ENCODE assay signal across 8 cellular contexts in genomic region chr17:44137891-44138709, GRCh38. TPM values are rescaled to one million over a fixed set of nuclear protein-coding genes. Genes with fewer than 3 reads are reported as not detected.
DNase-seq lines count a peak whose midpoint lies in the region; ATAC-seq and TF ChIP-seq lines count a peak whose summit lies in the region.

No MANE protein-coding gene starts in this region.

- TF ChIP-seq CTCF in CD8-positive, alpha-beta T cell (IDR thresholded peaks at IDR 0.05), result no peak
- TF ChIP-seq CTCF in right atrium auricular region (IDR thresholded peaks at IDR 0.05) (no peak), sigmoid colon (IDR thresholded peaks at IDR 0.05) (no peak)

- peak in 1 of 4 donors; percentile 38 for TF ChIP-seq EP300 in sigmoid colon (IDR thresholded peaks at IDR 0.05)

- no peaks in the 10 kb centered on the region for H3K36me3 ChIP-seq in CD8-positive, alpha-beta T cell (ENCODE audit: insufficient read depth, low read length)
- no peaks in the 10 kb centered on the region for H3K36me3 ChIP-seq in right atrium auricular region
- no peaks in the 10 kb centered on the region for H3K36me3 ChIP-seq in sigmoid colon

- H3K9me3 ChIP-seq in CD8-positive, alpha-beta T cell (ENCODE audit: low read length), result no peaks in the 10 kb centered on the region
- H3K9me3 ChIP-seq in right atrium auricular region (no peaks in the 10 kb centered on the region), sigmoid colon (no peaks in the 10 kb centered on the region)

- DNase-seq in CD8-positive, alpha-beta T cell, result peak in 4 of 7 experiments; percentile 22 to 69 (median 41)
- DNase-seq in LoVo (ENCODE audit: low spot score) (peak; percentile 91), SW 1271 (lab: John Stamatoyannopoulos, UW) (peak; percentile 96 to 97), amniotic stem cell (lab: John Stamatoyannopoulos, UW) (peak; percentile 97), right atrium auricular region (ENCODE audit: low spot score) (peak; percentile 96), sigmoid colon (peak; percentile 94)

- peaks cover 10% of the 10 kb centered on the region for H3K4me1 Mint-ChIP-seq in CD8-positive, alpha-beta T cell (ENCODE audit: low read depth)

- no peak overlapping the region for H3K4me3 Mint-ChIP-seq in CD8-positive, alpha-beta T cell

- POLR2A ChIA-PET in CD8-positive, alpha-beta T cell (lab: Charles Lee), result no interaction called here

- intact Hi-C loops in CD8-positive, alpha-beta T cell (cut with DNase I, micrococcal nuclease), result no loop called here
- intact Hi-C loops in sigmoid colon (cut with DNase I), result no loop called here

- peaks cover 10% of the 10 kb centered on the region for H3K27me3 Mint-ChIP-seq in CD8-positive, alpha-beta T cell (ENCODE audit: low read depth)

- no peaks in the 10 kb centered on the region for H3K36me3 Mint-ChIP-seq in CD8-positive, alpha-beta T cell

- no peaks in the 10 kb centered on the region for H3K9me3 Mint-ChIP-seq in CD8-positive, alpha-beta T cell

- no peaks in the 10 kb centered on the region for H3K27me3 ChIP-seq in CD8-positive, alpha-beta T cell (ENCODE audit: insufficient read depth, low read length)
- H3K27me3 ChIP-seq in right atrium auricular region (no peaks in the 10 kb centered on the region), sigmoid colon (no peaks in the 10 kb centered on the region)

- 4 to 15% methylated on average over 20 of the region's 20 CpGs for WGBS in sigmoid colon, 2 donors

- H3K27ac ChIP-seq in CD8-positive, alpha-beta T cell (ENCODE audit: low read depth, low read length), result no peak overlapping the region
- H3K27ac ChIP-seq in right atrium auricular region (peak overlapping the region; percentile 38 to 42), sigmoid colon (peak overlapping the region; percentile 44 to 64 (median 54))

- no peak overlapping the region for H3K4me3 ChIP-seq in CD8-positive, alpha-beta T cell (ENCODE audit: low read depth, low read length)
- H3K4me3 ChIP-seq in right atrium auricular region, result peak overlapping the region in 1 of 2 donors; percentile 9
- H3K4me3 ChIP-seq in sigmoid colon, result no peak overlapping the region

- peak; percentile 63 for ATAC-seq in CD8-positive, alpha-beta T cell
- ATAC-seq in GM18498 (IDR thresholded peaks at IDR 0.05; ENCODE audit: unreplicated experiment), result no peak
- no peak for ATAC-seq in HG02623 (IDR thresholded peaks at IDR 0.05; ENCODE audit: unreplicated experiment)

- H3K27ac Mint-ChIP-seq in CD8-positive, alpha-beta T cell, result no peak overlapping the region

- H3K4me1 ChIP-seq in CD8-positive, alpha-beta T cell (ENCODE audit: insufficient read depth, low read length), result peaks cover 11% of the 10 kb centered on the region
- peaks cover 0 to 20% of the 10 kb centered on the region in 2 donors for H3K4me1 ChIP-seq in right atrium auricular region
- H3K4me1 ChIP-seq in sigmoid colon, result peaks cover 0 to 27% (median 22%) of the 10 kb centered on the region in 4 donors

- TF ChIP-seq POLR2A in sigmoid colon (IDR thresholded peaks at IDR 0.05), result no peak

- CTCF ChIA-PET in CD8-positive, alpha-beta T cell (lab: Charles Lee), result interaction anchor here (0.8 to 1.3 kb wide), 2 partner anchors 72 to 207 kb away, joined by 3 read pairs; partner anchors contain the start of gene GRN

RNA-seq across cellular contexts. Expression of gene HROB, which starts 3.6 kb away (rescaled TPM):
- total RNA-seq in CD8-positive, alpha-beta T cell, result 1 to 10 TPM; 4.0 to 4.9 TPM
- total RNA-seq in right atrium auricular region (under 1 TPM; 0.59 to 0.94 TPM), sigmoid colon (1 to 10 TPM in 1 of 4 donors, under 1 TPM in 3; 0.36 to 3.3 (median 0.52) TPM)
- polyA plus RNA-seq in sigmoid colon, result 1 to 10 TPM in 1 of 3 donors, under 1 TPM in 1, not detected in 1; 0.69 to 3.1 TPM

RNA-seq across cellular contexts. Expression of gene HDAC5, which starts 14.7 kb away (rescaled TPM):
- total RNA-seq in CD8-positive, alpha-beta T cell, result 10 to 100 TPM; 95.6 to 96.3 TPM
- total RNA-seq in right atrium auricular region, result 100 to 1,000 TPM in 1 of 2 donors, 10 to 100 TPM in 1; 80.0 to 138 TPM
- 10 to 100 TPM; 58.2 to 87.5 (median 69.4) TPM for total RNA-seq in sigmoid colon
- 10 to 100 TPM; 15.3 to 21.8 (median 16.8) TPM for polyA plus RNA-seq in sigmoid colon

RNA-seq across cellular contexts. Expression of gene ASB16, which starts 32.4 kb away (rescaled TPM):
- total RNA-seq in CD8-positive, alpha-beta T cell, result not detected
- total RNA-seq in right atrium auricular region, result 1 to 10 TPM; 8.3 TPM
- 1 to 10 TPM in 3 of 4 donors, under 1 TPM in 1; 0.82 to 4.2 (median 1.6) TPM for total RNA-seq in sigmoid colon
- under 1 TPM in 1 of 3 donors, not detected in 2; 0.19 TPM for polyA plus RNA-seq in sigmoid colon

RNA-seq across cellular contexts. Expression of gene TMUB2, which starts 48.7 kb away (rescaled TPM):
- total RNA-seq in CD8-positive, alpha-beta T cell, result 10 to 100 TPM; 43.2 to 43.8 TPM
- 10 to 100 TPM; 26.4 to 26.6 TPM for total RNA-seq in right atrium auricular region
- 10 to 100 TPM; 26.9 to 40.3 (median 29.2) TPM for total RNA-seq in sigmoid colon
- polyA plus RNA-seq in sigmoid colon, result 10 to 100 TPM; 19.0 to 41.3 (median 22.2) TPM

Comparison
In these comparisons a context has a peak if more than half of its experiments do, and no peak if none do; other contexts are left out.
1. DNase-seq: peak in every context shown above with its lines; median percentile 97 in amniotic stem cell; 96 in SW 1271; 96 in right atrium auricular region; 94 in sigmoid colon; 91 in LoVo; 41 in CD8-positive, alpha-beta T cell.